ENCODE assay signal across 14 cellular contexts in genomic region chr1:204888294-204888693, GRCh38. TPM values are rescaled to one million over a fixed set of nuclear protein-coding genes. Genes with fewer than 3 reads are reported as not detected.
A peak's percentile ranks its signal among the peaks of the same experiment; 100 is the strongest.
DNase-seq lines count a peak whose midpoint lies in the region; TF ChIP-seq lines count a peak whose summit lies in the region.
"Had no signal": no experiment of that assay in that cellular context is flagged by ENCODE, and none has a peak within 500 bp of the region (broad histone marks: within the 10 kb centered on the region; RNA-seq: fewer than 3 reads in every experiment).

No MANE protein-coding gene starts in this region.

- H3K4me3 ChIP-seq in AG09309 (ENCODE audit: control insufficient read depth, low read depth, low read length): no peak overlapping the region
- no peak overlapping the region for H3K4me3 ChIP-seq in fibroblast of mammary gland (ENCODE audit: control insufficient read depth, low read depth, low read length)
- no peak overlapping the region for H3K4me3 ChIP-seq in rectal smooth muscle tissue (ENCODE audit: low read length)
- no peak overlapping the region for H3K4me3 ChIP-seq in trophoblast cell (ENCODE audit: low read depth, low read length)

- DNase-seq in AG09309 (ENCODE audit: low read depth): peak; percentile 20
- peak; percentile 58 for DNase-seq in M059J (ENCODE audit: low read depth)
- peak; percentile 51 for DNase-seq in fibroblast of mammary gland (ENCODE audit: low read depth)
- no peak for DNase-seq in trophoblast cell
- DNase-seq in foreskin melanocyte: no peak
- DNase-seq in HK-2 (ENCODE audit: unreplicated experiment): no peak
- no peak for DNase-seq in GF-D8 (lab: John Stamatoyannopoulos, UW)
- DNase-seq: effector CD8-positive, alpha-beta T cell; foreskin keratinocyte; Kasumi-1; stimulated activated CD4-positive, alpha-beta T cell treated with anti-CD3 and anti-CD28 coated beads, Interleukin-4, amount 100 ng/mL, for 1 hour; stimulated activated CD8-positive, alpha-beta memory T cell treated with anti-CD3 and anti-CD28 coated beads, Interleukin-4, amount 100 ng/mL, for 48 hours; T-helper 1 cell had no signal

- TF ChIP-seq CTCF in AG09309 (IDR thresholded peaks at IDR 0.05; ENCODE audit: control insufficient read depth, insufficient read depth, low read depth, low read length, missing control alignments) (no peak), fibroblast of mammary gland (conservative IDR thresholded peaks at IDR 0.05; ENCODE audit: control insufficient read depth, insufficient read depth, low read depth, low read length) (no peak)

- no peaks in the 10 kb centered on the region for H3K79me1 ChIP-seq in trophoblast cell (ENCODE audit: low read length)

- no peak overlapping the region for H2AFZ ChIP-seq in trophoblast cell (ENCODE audit: insufficient read depth, low read length, poor library complexity)

- H3K36me3 ChIP-seq in rectal smooth muscle tissue (ENCODE audit: control insufficient read depth, insufficient read depth, low read length) (no peaks in the 10 kb centered on the region), trophoblast cell (ENCODE audit: control insufficient read depth in 1 of 2, insufficient read depth in 2 of 2, low read length in 2 of 2) (no peaks in the 10 kb centered on the region)

- H3K23ac ChIP-seq in trophoblast cell (ENCODE audit: low read length): no peak overlapping the region

- peak overlapping the region; percentile 3 for H3K27ac ChIP-seq in rectal smooth muscle tissue (ENCODE audit: low read depth, low read length)
- H3K27ac ChIP-seq in trophoblast cell (ENCODE audit: low read depth, low read length): no peak overlapping the region
- H3K27ac ChIP-seq: foreskin keratinocyte had no signal

- H4K8ac ChIP-seq in trophoblast cell (ENCODE audit: low read depth, low read length): no peak overlapping the region

- H3K4me2 ChIP-seq in trophoblast cell (ENCODE audit: low read length): no peak overlapping the region

- H2BK5ac ChIP-seq in trophoblast cell (ENCODE audit: low read depth, low read length, poor library complexity): no peak overlapping the region

- peaks cover 4% of the 10 kb centered on the region for H3K9me3 ChIP-seq in trophoblast cell (ENCODE audit: insufficient read depth, low read depth, low read length)

- no peak overlapping the region for H3K18ac ChIP-seq in trophoblast cell (ENCODE audit: low read length)

- H3K14ac ChIP-seq in trophoblast cell (ENCODE audit: low read length): no peak overlapping the region

- no peak overlapping the region for H4K12ac ChIP-seq in trophoblast cell (ENCODE audit: low read depth, low read length)

- H3K27me3 ChIP-seq in rectal smooth muscle tissue (ENCODE audit: control insufficient read depth, insufficient read depth, low read length) (no peaks in the 10 kb centered on the region), trophoblast cell (ENCODE audit: insufficient read depth, low read length) (no peaks in the 10 kb centered on the region)

- WGBS in trophoblast cell (ENCODE audit: extremely low coverage, insufficient coverage, insufficient read length): no CpG with 5 or more reads among the region's 2 CpGs

- peaks cover 3% of the 10 kb centered on the region for H3K4me1 ChIP-seq in rectal smooth muscle tissue (ENCODE audit: control insufficient read depth, insufficient read depth, low read length)
- H3K4me1 ChIP-seq in trophoblast cell (ENCODE audit: control insufficient read depth in 1 of 2, insufficient read depth in 2 of 2, low read length in 2 of 2): peaks cover 0 to 5% of the 10 kb centered on the region in 2 experiments
- H3K4me1 ChIP-seq: foreskin keratinocyte had no signal

- no peak overlapping the region for H2AK5ac ChIP-seq in trophoblast cell (ENCODE audit: low read length)

- H4K91ac ChIP-seq in trophoblast cell (ENCODE audit: low read depth, low read length): no peak overlapping the region

- no peaks in the 10 kb centered on the region for H3K79me2 ChIP-seq in trophoblast cell (ENCODE audit: control insufficient read depth, insufficient read depth, low read length, poor library complexity)

- H2BK120ac ChIP-seq in trophoblast cell (ENCODE audit: insufficient read depth, low read length, poor library complexity): no peak overlapping the region

- no peak overlapping the region for H2BK12ac ChIP-seq in trophoblast cell (ENCODE audit: low read length)

- H3K9ac ChIP-seq in rectal smooth muscle tissue (ENCODE audit: low read length): no peak overlapping the region
- no peak overlapping the region for H3K9ac ChIP-seq in trophoblast cell (ENCODE audit: low read length)

- no peak overlapping the region for H3K4ac ChIP-seq in trophoblast cell (ENCODE audit: low read depth, low read length)

RNA-seq across cellular contexts. Expression of gene NFASC, which starts 17.6 kb away (rescaled TPM):
- total RNA-seq in M059J (2014; rRNA removed; shearing (Covaris generic)): 17.6 and 24.1 TPM in 2 replicates
- polyA plus RNA-seq in trophoblast cell (2013): 2.3 TPM in 2 replicates

Comparison
In these comparisons a context has a peak if more than half of its experiments do, and no peak if none do; other contexts are left out.
1. DNase-seq: peak in AG09309 (single experiment), M059J (single experiment) and fibroblast of mammary gland (single experiment); none in trophoblast cell (0 of 2), foreskin melanocyte (single experiment), HK-2 (single experiment) and GF-D8 (single experiment).